In genomic region chr11:75371930-75372876, GRCh38 we compare ENCODE assay signal across 13 cellular contexts. TPM values are rescaled to one million over a fixed set of nuclear protein-coding genes. Genes with fewer than 3 reads are reported as not detected.
A peak's percentile ranks its signal among the peaks of the same experiment; 100 is the strongest.
DNase-seq lines count a peak whose midpoint lies in the region; ATAC-seq, FAIRE-seq and TF ChIP-seq lines count a peak whose summit lies in the region.
"Had no signal": no experiment of that assay in that cellular context is flagged by ENCODE, and none has a peak within 500 bp of the region (broad histone marks: within the 10 kb centered on the region; RNA-seq: fewer than 3 reads in every experiment).

No MANE protein-coding gene starts in this region.

- no peak overlapping the region for H3K4me3 Mint-ChIP-seq in stimulated activated effector memory CD8-positive, alpha-beta T cell treated with anti-CD3 and anti-CD28 coated beads, Interleukin-12 subunit alpha, Interleukin-12 subunit beta, amount 100 ng/mL, for 72 hours
- H3K4me3 Mint-ChIP-seq: memory B cell, T-helper 17 cell had no signal

- H3K9ac ChIP-seq in fibroblast of lung (ENCODE audit: insufficient read depth, low read length) (no peak overlapping the region), skeletal muscle satellite cell (ENCODE audit: low read depth, low read length) (no peak overlapping the region)

- no peak for FAIRE-seq in frontal cortex (lab: Jason Lieb, UNC)

- H3K27ac ChIP-seq in fibroblast of lung (ENCODE audit: insufficient read depth, low read length) (no peak overlapping the region), osteoblast (ENCODE audit: low read depth, low read length) (no peak overlapping the region)

- no peaks in the 10 kb centered on the region for H3K4me1 ChIP-seq in fibroblast of lung (ENCODE audit: control insufficient read depth, extremely low read depth, insufficient read depth, low read length)
- peaks cover 9% of the 10 kb centered on the region for H3K4me1 ChIP-seq in skeletal muscle satellite cell (ENCODE audit: control insufficient read depth, insufficient read depth, low read length)
- H3K4me1 ChIP-seq in osteoblast (ENCODE audit: insufficient read depth, low read length), result no peaks in the 10 kb centered on the region

- H3K9me3 Mint-ChIP-seq in stimulated activated effector memory CD8-positive, alpha-beta T cell treated with anti-CD3 and anti-CD28 coated beads, Interleukin-12 subunit alpha, Interleukin-12 subunit beta, amount 100 ng/mL, for 72 hours, result no peaks in the 10 kb centered on the region

- ATAC-seq in stimulated activated effector memory CD8-positive, alpha-beta T cell treated with anti-CD3 and anti-CD28 coated beads, Interleukin-12 subunit alpha, Interleukin-12 subunit beta, amount 100 ng/mL, for 72 hours, result no peak
- ATAC-seq: T-helper 17 cell had no signal

- peaks cover 7% of the 10 kb centered on the region for H3K4me1 Mint-ChIP-seq in stimulated activated effector memory CD8-positive, alpha-beta T cell treated with anti-CD3 and anti-CD28 coated beads, Interleukin-12 subunit alpha, Interleukin-12 subunit beta, amount 100 ng/mL, for 72 hours

- peak overlapping the region; percentile 26 for H3K4me2 ChIP-seq in fibroblast of lung (ENCODE audit: extremely low read depth, insufficient read depth, low read length)
- H3K4me2 ChIP-seq in skeletal muscle satellite cell (ENCODE audit: low read length), result peak overlapping the region; percentile 12
- H3K4me2 ChIP-seq in osteoblast (ENCODE audit: insufficient read depth, low read length), result no peak overlapping the region

- no peaks in the 10 kb centered on the region for H3K36me3 ChIP-seq in fibroblast of lung (ENCODE audit: control insufficient read depth, insufficient read depth, low read length)
- H3K36me3 ChIP-seq in skeletal muscle satellite cell (ENCODE audit: insufficient read depth, low read length), result no peaks in the 10 kb centered on the region
- H3K36me3 ChIP-seq in osteoblast (ENCODE audit: insufficient read depth, low read length), result no peaks in the 10 kb centered on the region

- no peak overlapping the region for H3K27ac Mint-ChIP-seq in stimulated activated effector memory CD8-positive, alpha-beta T cell treated with anti-CD3 and anti-CD28 coated beads, Interleukin-12 subunit alpha, Interleukin-12 subunit beta, amount 100 ng/mL, for 72 hours
- H3K27ac Mint-ChIP-seq: memory B cell, T-helper 17 cell had no signal

- H3K4me3 ChIP-seq in fibroblast of lung (replicated peaks in 1 of 4; ENCODE audit: control extremely low read depth in 1 of 4, insufficient read depth in 1 of 4, low read depth in 3 of 4, low read length in 4 of 4) (no peak overlapping the region), skeletal muscle satellite cell (ENCODE audit: low read length) (no peak overlapping the region), osteoblast (ENCODE audit: insufficient read depth, low read length) (no peak overlapping the region)

- H3K27me3 ChIP-seq in fibroblast of lung (ENCODE audit: control insufficient read depth, insufficient read depth, low read length) (peaks cover 3% of the 10 kb centered on the region), skeletal muscle satellite cell (ENCODE audit: control insufficient read depth, insufficient read depth, low read length) (peaks cover 4% of the 10 kb centered on the region), osteoblast (ENCODE audit: insufficient read depth, low read length) (peaks cover 6% of the 10 kb centered on the region)

- H3K79me2 ChIP-seq in fibroblast of lung (ENCODE audit: control insufficient read depth, insufficient read depth, low read length) (no peaks in the 10 kb centered on the region), osteoblast (ENCODE audit: insufficient read depth, low read length) (no peaks in the 10 kb centered on the region)

- TF ChIP-seq CTCF in fibroblast of lung (conservative IDR thresholded peaks at IDR 0.05 in 1 of 2, IDR thresholded peaks at IDR 0.05 in 1 of 2; ENCODE audit: low read depth in 1 of 2, low read length in 2 of 2) (no peak), osteoblast (IDR thresholded peaks at IDR 0.05; ENCODE audit: extremely low read depth, low read depth, low read length) (no peak)

- DNase-seq in GM03348 (ENCODE audit: low spot score) (peak; percentile 31), NCI-H2227 (lab: John Stamatoyannopoulos, UW; ENCODE audit: unreplicated experiment) (peak; percentile 45), fibroblast of lung (ENCODE audit: low read depth in 2 of 2) (peak in 1 of 2 donors; percentile 66), NCI-H1436 (lab: John Stamatoyannopoulos, UW) (no peak), osteoblast (ENCODE audit: insufficient read length, low spot score, missing footprints) (no peak), frontal cortex (ENCODE audit: low spot score in 2 of 2) (no peak)
- no peak for DNase-seq in stimulated activated effector memory CD8-positive, alpha-beta T cell treated with anti-CD3 and anti-CD28 coated beads, Interleukin-12 subunit alpha, Interleukin-12 subunit beta, amount 100 ng/mL, for 72 hours (ENCODE audit: low spot score in 2 of 2)
- DNase-seq: effector memory CD4-positive, alpha-beta T cell; NCI-H1048; stimulated activated CD4-positive, alpha-beta T cell treated with anti-CD3 and anti-CD28 coated beads, Interleukin-2, amount 100 ng/mL, for 48 hours; T-helper 17 cell had no signal

- H2AFZ ChIP-seq in fibroblast of lung (ENCODE audit: low read length), result no peak overlapping the region
- no peak overlapping the region for H2AFZ ChIP-seq in osteoblast (ENCODE audit: low read length)

- H3K9me3 ChIP-seq in fibroblast of lung (ENCODE audit: control insufficient read depth, insufficient read depth, low read depth, low read length), result no peaks in the 10 kb centered on the region
- no peaks in the 10 kb centered on the region for H3K9me3 ChIP-seq in skeletal muscle satellite cell (replicated peaks; ENCODE audit: low read length)
- no peaks in the 10 kb centered on the region for H3K9me3 ChIP-seq in osteoblast (ENCODE audit: low read depth, low read length)

- H4K20me1 ChIP-seq in fibroblast of lung (ENCODE audit: control insufficient read depth, extremely low read depth, insufficient read depth, low read length) (no peaks in the 10 kb centered on the region), osteoblast (ENCODE audit: insufficient read depth, low read length) (no peaks in the 10 kb centered on the region)

- no peaks in the 10 kb centered on the region for H3K36me3 Mint-ChIP-seq in stimulated activated effector memory CD8-positive, alpha-beta T cell treated with anti-CD3 and anti-CD28 coated beads, Interleukin-12 subunit alpha, Interleukin-12 subunit beta, amount 100 ng/mL, for 72 hours
- H3K36me3 Mint-ChIP-seq: memory B cell had no signal

RNA-seq across cellular contexts. Expression of gene ARRB1, which starts 20.7 kb away (rescaled TPM):
- total RNA-seq in fibroblast of lung (4.3 and 6.2 TPM in 2 replicates), osteoblast (14.5 and 19.4 TPM in 2 replicates), frontal cortex (60.3 TPM)
- polyA plus RNA-seq in fibroblast of lung, result 9.8 and 18.9 TPM in 2 replicates
- 7.1 and 16.6 TPM in 2 replicates for polyA plus RNA-seq in fibroblast of lung (2012)
- polyA minus RNA-seq in fibroblast of lung (ENCODE audit: low replicate concordance), result 29.2 and 42.7 TPM in 2 replicates
- 16.0 and 19.7 TPM in 2 replicates for total RNA-seq in skeletal muscle satellite cell (2012; rRNA removed)

RNA-seq across cellular contexts. Expression of gene RPS3, which starts 27.1 kb away (rescaled TPM):
- total RNA-seq in fibroblast of lung (1,593 and 2,352 TPM in 2 replicates), osteoblast (1,511 and 1,512 TPM in 2 replicates), frontal cortex (1,354 TPM)
- polyA plus RNA-seq in fibroblast of lung, result 3,359 and 3,446 TPM in 2 replicates
- 2,516 and 2,861 TPM in 2 replicates for polyA plus RNA-seq in fibroblast of lung (2012)
- polyA minus RNA-seq in fibroblast of lung (ENCODE audit: low replicate concordance), result 1,972 and 3,395 TPM in 2 replicates
- total RNA-seq in skeletal muscle satellite cell (2012; rRNA removed), result 1,546 and 2,565 TPM in 2 replicates

Comparison
In these comparisons a context has a peak if more than half of its experiments do, and no peak if none do; other contexts are left out.
1. DNase-seq: peak in GM03348 (single experiment) and NCI-H2227 (single experiment); none in stimulated activated effector memory CD8-positive, alpha-beta T cell treated with anti-CD3 and anti-CD28 coated beads, Interleukin-12 subunit alpha, Interleukin-12 subunit beta, amount 100 ng/mL, for 72 hours (0 of 2), NCI-H1436 (single experiment), osteoblast (single experiment) and frontal cortex (0 of 2).